ENCODE assay signal across 1 cellular context in the genomic region with DNA sequence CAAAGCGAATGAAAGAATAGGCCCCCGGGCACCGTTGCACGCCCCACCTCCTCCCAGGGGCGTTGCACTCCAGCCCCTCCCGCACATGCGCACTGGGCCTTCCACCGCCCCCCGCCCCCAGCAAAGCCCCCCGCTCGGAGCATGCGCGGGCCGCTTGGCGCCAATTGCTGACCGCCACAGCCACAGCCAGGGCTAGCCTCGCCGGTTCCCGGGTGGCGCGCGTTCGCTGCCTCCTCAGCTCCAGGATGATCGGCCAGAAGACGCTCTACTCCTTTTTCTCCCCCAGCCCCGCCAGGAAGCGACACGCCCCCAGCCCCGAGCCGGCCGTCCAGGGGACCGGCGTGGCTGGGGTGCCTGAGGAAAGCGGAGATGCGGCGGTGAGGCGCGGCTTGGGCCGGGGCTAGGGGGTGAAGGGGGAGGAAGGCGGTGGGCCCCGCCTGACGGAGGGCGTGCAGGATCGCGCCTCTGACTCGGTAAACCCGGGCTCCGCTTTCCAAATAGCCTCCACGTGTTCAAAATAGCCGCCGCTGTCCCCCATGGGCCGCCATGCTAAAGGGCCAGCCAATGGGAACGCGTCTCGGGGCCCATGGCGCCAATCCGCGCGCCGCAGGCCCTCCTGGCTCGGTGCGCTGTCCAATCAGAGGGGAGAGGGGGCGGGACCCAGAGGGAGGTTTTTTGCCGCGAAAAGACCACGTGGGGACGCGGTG.
A peak's percentile ranks its signal among the peaks of the same experiment; 100 is the strongest.
TF ChIP-seq lines count a peak whose summit lies in the region.

Gene UNG, plus strand, starts transcription at position 163 of the 707 bp plus-strand sequence. Its CDS starts 83 bp downstream, at position 246.

TF ChIP-seq in HEK293, 187 proteins besides CTCF, POLR2A, EP300 and RAD21 (continued from another document):
- TF ChIP-seq TSHZ1 (tag by site-specific recombination; IDR thresholded peaks at IDR 0.05; ENCODE audit: borderline replicate concordance), result no peak
- TF ChIP-seq, protein P1, sequence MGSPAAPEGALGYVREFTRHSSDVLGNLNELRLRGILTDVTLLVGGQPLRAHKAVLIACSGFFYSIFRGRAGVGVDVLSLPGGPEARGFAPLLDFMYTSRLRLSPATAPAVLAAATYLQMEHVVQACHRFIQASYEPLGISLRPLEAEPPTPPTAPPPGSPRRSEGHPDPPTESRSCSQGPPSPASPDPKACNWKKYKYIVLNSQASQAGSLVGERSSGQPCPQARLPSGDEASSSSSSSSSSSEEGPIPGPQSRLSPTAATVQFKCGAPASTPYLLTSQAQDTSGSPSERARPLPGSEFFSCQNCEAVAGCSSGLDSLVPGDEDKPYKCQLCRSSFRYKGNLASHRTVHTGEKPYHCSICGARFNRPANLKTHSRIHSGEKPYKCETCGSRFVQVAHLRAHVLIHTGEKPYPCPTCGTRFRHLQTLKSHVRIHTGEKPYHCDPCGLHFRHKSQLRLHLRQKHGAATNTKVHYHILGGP (tag by site-specific recombination; IDR thresholded peaks at IDR 0.05), result no peak
- TF ChIP-seq ZBTB7A (tag by site-specific recombination; IDR thresholded peaks at IDR 0.05; ENCODE audit: low read depth), result no peak
- TF ChIP-seq ZNF211 (tag by site-specific recombination; IDR thresholded peaks at IDR 0.05; ENCODE audit: low read depth), result no peak
- TF ChIP-seq ZNF404 (tag by site-specific recombination; IDR thresholded peaks at IDR 0.05), result no peak
- no peak for TF ChIP-seq ZNF768 (tag by site-specific recombination; IDR thresholded peaks at IDR 0.05)
- no peak for TF ChIP-seq TCF7L2 (IDR thresholded peaks at IDR 0.05; ENCODE audit: borderline replicate concordance, low read depth, low read length)
- TF ChIP-seq ZNF843 (tag by site-specific recombination; IDR thresholded peaks at IDR 0.05), result no peak
- peak; percentile 75 for TF ChIP-seq REST (tag by site-specific recombination; IDR thresholded peaks at IDR 0.05)
- TF ChIP-seq ZNF19 (tag by site-specific recombination; IDR thresholded peaks at IDR 0.05; ENCODE audit: low read depth), result no peak
- peak; percentile 74; the same call in 1 of the 2 replicates for TF ChIP-seq ZBTB17 (tag by site-specific recombination; IDR thresholded peaks at IDR 0.05)
- no peak for TF ChIP-seq ZNF521 (tag by site-specific recombination; IDR thresholded peaks at IDR 0.05)
- TF ChIP-seq ZNF549 (tag by site-specific recombination; IDR thresholded peaks at IDR 0.05), result no peak
- TF ChIP-seq HOXD13 (CRISPR knock-in tag; IDR thresholded peaks at IDR 0.05; ENCODE audit: borderline replicate concordance), result no peak
- TF ChIP-seq ZFHX2 (tag by site-specific recombination; conservative IDR thresholded peaks at IDR 0.05), result 0 out of 2 replicates have a peak, but pooled peaks have one; percentile 41
